In the genomic region with DNA sequence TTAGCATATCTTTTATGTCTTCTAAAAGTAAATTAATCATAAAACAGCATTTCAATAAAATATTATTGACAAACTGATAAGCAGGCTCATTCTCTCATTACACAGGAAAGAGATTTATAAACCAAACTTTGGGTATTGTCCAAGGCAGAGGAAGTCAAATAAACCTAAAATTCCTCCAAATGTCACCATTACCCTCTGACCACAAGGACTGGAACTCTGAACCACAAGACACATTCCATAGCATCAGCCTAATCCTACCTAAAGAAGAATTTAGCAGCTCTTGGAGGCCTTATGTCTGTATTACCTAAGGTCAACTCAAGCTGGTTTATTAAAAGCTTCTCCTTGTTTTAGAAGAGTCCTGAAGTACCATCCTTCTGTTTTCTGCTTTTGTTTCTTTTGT, we compare ENCODE assay signal across 16 cellular contexts.
"Had no signal": no experiment of that assay in that cellular context is flagged by ENCODE, and none has a peak within 500 bp of the region (broad histone marks: within the 10 kb centered on the region; RNA-seq: fewer than 3 reads in every experiment).

No MANE protein-coding gene starts in this region.

- H3K4me3 ChIP-seq: left lung, ovary, vagina had no signal

- ATAC-seq: activated CD8-positive, alpha-beta T cell treated with anti-CD3 and anti-CD28 coated beads, Interleukin-2, amount 10 ng/mL, durations not matched to agents 7 days and 5 days; left lung had no signal

- H3K27ac Mint-ChIP-seq: activated CD8-positive, alpha-beta T cell treated with anti-CD3 and anti-CD28 coated beads, Interleukin-2, amount 10 ng/mL, durations not matched to agents 7 days and 5 days; activated T-helper 1 cell treated with anti-CD3 and anti-CD28 coated beads, Interleukin-12 subunit alpha, Interleukin-12 subunit beta, Interleukin-2, Interleukin-4 antibody, amounts not matched to agents 30 ng/mL and 10 ng/mL and 1 ng/mL, durations not matched to agents 14 hours and 24 hours and 36 hours had no signal

- H3K4me3 Mint-ChIP-seq: activated CD8-positive, alpha-beta T cell treated with anti-CD3 and anti-CD28 coated beads, Interleukin-2, amount 10 ng/mL, durations not matched to agents 7 days and 5 days; activated T-helper 1 cell treated with anti-CD3 and anti-CD28 coated beads, Interleukin-12 subunit alpha, Interleukin-12 subunit beta, Interleukin-2, Interleukin-4 antibody, amounts not matched to agents 30 ng/mL and 10 ng/mL and 1 ng/mL, durations not matched to agents 14 hours and 24 hours and 36 hours had no signal

- H3K27ac ChIP-seq: brain microvascular endothelial cell, left lung, ovary, vagina had no signal

- DNase-seq: activated CD4-positive, alpha-beta T cell treated with anti-CD3 and anti-CD28 coated beads for 48 hours; activated CD8-positive, alpha-beta memory T cell treated with anti-CD3 and anti-CD28 coated beads, Interleukin-2, amount 50 U/mL, for 48 hours; activated CD8-positive, alpha-beta T cell treated with anti-CD3 and anti-CD28 coated beads, Interleukin-2, amount 10 ng/mL, durations not matched to agents 7 days and 5 days; activated naive CD4-positive, alpha-beta T cell treated with Interleukin-2 at 50 U/mL for 16 hours; brain microvascular endothelial cell; cerebellar nuclear complex; dermis blood vessel endothelial cell; foreskin fibroblast; head of caudate nucleus; left lung; ovary; stimulated activated CD4-positive, alpha-beta T cell treated with anti-CD3 and anti-CD28 coated beads, Interleukin-15, amount 100 ng/mL, for 24 hours; stimulated activated CD4-positive, alpha-beta T cell treated with anti-CD3 and anti-CD28 coated beads, Interleukin-4, amount 100 ng/mL, for 4 hours; T-helper 1 cell had no signal

- H3K27me3 ChIP-seq: brain microvascular endothelial cell, left lung, ovary, vagina had no signal

- H3K4me1 ChIP-seq: left lung, vagina had no signal

- H3K36me3 ChIP-seq: brain microvascular endothelial cell, left lung, ovary, vagina had no signal

- H3K9me3 Mint-ChIP-seq: activated T-helper 1 cell treated with anti-CD3 and anti-CD28 coated beads, Interleukin-12 subunit alpha, Interleukin-12 subunit beta, Interleukin-2, Interleukin-4 antibody, amounts not matched to agents 30 ng/mL and 10 ng/mL and 1 ng/mL, durations not matched to agents 14 hours and 24 hours and 36 hours had no signal

- H3K9me3 ChIP-seq: left lung, ovary, vagina had no signal
